ENCODE assay signal across 1 cellular context in the genomic region with DNA sequence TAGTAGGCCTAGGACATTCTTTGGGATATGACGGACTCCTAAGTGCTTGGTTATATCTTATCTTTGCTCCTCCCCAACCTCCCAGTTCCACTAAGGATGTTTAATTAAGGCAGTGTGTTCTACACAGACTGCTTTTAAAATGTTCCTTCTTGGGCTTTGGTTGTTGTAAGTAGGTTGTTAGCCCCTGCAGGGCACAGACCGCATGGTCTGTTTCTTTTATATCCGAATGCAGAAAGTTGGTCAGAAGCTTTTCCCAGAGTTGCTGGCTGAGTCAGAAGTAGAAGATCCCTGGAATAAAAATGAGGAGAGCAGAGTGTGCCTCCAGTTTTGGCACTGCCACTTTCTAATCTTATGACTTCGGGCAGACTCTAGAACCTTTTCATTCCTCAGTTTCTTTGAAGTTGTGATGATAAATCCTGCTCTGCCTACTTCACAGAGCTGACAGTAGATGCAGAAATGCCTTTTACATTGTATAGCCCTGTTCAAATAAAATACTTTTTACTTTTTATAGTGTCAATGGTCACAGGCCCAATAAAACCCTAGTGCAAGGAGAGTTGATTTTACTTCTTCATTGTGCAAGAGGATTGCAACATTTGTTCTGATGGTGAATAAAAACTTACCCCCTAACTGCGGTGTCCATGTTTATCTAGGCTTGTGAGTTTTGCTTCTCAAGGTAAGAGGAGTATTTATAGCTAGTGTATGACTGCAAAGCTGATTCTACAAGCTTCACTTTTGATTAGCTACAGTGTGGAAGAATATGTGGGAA.
A peak's percentile ranks its signal among the peaks of the same experiment; 100 is the strongest.
TF ChIP-seq lines count a peak whose summit lies in the region.

No MANE protein-coding gene starts in this region.

TF ChIP-seq in HEK293, 187 proteins besides CTCF, POLR2A, EP300 and RAD21 (continued from another document):
- TF ChIP-seq, protein P1, sequence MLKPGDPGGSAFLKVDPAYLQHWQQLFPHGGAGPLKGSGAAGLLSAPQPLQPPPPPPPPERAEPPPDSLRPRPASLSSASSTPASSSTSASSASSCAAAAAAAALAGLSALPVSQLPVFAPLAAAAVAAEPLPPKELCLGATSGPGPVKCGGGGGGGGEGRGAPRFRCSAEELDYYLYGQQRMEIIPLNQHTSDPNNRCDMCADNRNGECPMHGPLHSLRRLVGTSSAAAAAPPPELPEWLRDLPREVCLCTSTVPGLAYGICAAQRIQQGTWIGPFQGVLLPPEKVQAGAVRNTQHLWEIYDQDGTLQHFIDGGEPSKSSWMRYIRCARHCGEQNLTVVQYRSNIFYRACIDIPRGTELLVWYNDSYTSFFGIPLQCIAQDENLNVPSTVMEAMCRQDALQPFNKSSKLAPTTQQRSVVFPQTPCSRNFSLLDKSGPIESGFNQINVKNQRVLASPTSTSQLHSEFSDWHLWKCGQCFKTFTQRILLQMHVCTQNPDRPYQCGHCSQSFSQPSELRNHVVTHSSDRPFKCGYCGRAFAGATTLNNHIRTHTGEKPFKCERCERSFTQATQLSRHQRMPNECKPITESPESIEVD (tag by site-specific recombination; IDR thresholded peaks at IDR 0.05) = peak; percentile 96
- TF ChIP-seq, protein P2, sequence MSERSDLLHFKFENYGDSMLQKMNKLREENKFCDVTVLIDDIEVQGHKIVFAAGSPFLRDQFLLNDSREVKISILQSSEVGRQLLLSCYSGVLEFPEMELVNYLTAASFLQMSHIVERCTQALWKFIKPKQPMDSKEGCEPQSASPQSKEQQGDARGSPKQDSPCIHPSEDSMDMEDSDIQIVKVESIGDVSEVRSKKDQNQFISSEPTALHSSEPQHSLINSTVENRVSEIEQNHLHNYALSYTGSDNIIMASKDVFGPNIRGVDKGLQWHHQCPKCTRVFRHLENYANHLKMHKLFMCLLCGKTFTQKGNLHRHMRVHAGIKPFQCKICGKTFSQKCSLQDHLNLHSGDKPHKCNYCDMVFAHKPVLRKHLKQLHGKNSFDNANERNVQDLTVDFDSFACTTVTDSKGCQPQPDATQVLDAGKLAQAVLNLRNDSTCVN (tag by site-specific recombination; optimal IDR thresholded peaks at IDR 0.05) = no peak
- TF ChIP-seq ZNF404 (tag by site-specific recombination; IDR thresholded peaks at IDR 0.05) (no peak), ZBTB48 (tag by site-specific recombination; IDR thresholded peaks at IDR 0.05) (0 out of 2 replicates have a peak, but pooled peaks have one; percentile 16), ZNF549 (tag by site-specific recombination; IDR thresholded peaks at IDR 0.05) (no peak), ZNF19 (tag by site-specific recombination; IDR thresholded peaks at IDR 0.05; ENCODE audit: low read depth) (no peak), IKZF3 (tag by site-specific recombination; IDR thresholded peaks at IDR 0.05) (peak; percentile 65), ZNF350 (tag by site-specific recombination; IDR thresholded peaks at IDR 0.05) (no peak), HOXC10 (CRISPR knock-in tag; IDR thresholded peaks at IDR 0.05) (no peak), ZNF121 (tag by site-specific recombination; IDR thresholded peaks at IDR 0.05) (no peak), ZNF394 (tag by site-specific recombination; IDR thresholded peaks at IDR 0.05; ENCODE audit: borderline replicate concordance) (no peak), ZNF660 (tag by site-specific recombination; IDR thresholded peaks at IDR 0.05) (no peak), ZSCAN23 (tag by site-specific recombination; IDR thresholded peaks at IDR 0.05) (no peak), ZNF776 (tag by site-specific recombination; IDR thresholded peaks at IDR 0.05; ENCODE audit: borderline replicate concordance) (no peak), WT1 (tag by site-specific recombination; IDR thresholded peaks at IDR 0.05) (0 out of 2 replicates have a peak, but pooled peaks have one; percentile 19), ZBTB8A (tag by site-specific recombination; IDR thresholded peaks at IDR 0.05) (0 out of 2 replicates have a peak, but pooled peaks have one; percentile 25), KLF7 (tag by site-specific recombination; IDR thresholded peaks at IDR 0.05; ENCODE audit: borderline replicate concordance) (no peak), ZNF768 (tag by site-specific recombination; IDR thresholded peaks at IDR 0.05) (no peak), ZNF202 (tag by site-specific recombination; IDR thresholded peaks at IDR 0.05; ENCODE audit: borderline replicate concordance) (no peak), ZNF214 (tag by site-specific recombination; IDR thresholded peaks at IDR 0.05; ENCODE audit: borderline replicate concordance) (no peak), ZNF302 (tag by site-specific recombination; IDR thresholded peaks at IDR 0.05; ENCODE audit: low read depth) (0 out of 2 replicates have a peak, but pooled peaks have one; percentile 33), ZFP69B (tag by site-specific recombination; IDR thresholded peaks at IDR 0.05) (no peak), TCF7L2 (IDR thresholded peaks at IDR 0.05; ENCODE audit: borderline replicate concordance, low read depth, low read length) (no peak), YY2 (tag by site-specific recombination; IDR thresholded peaks at IDR 0.05) (no peak), ZNF785 (tag by site-specific recombination; IDR thresholded peaks at IDR 0.05) (no peak), ZNF157 (tag by site-specific recombination; IDR thresholded peaks at IDR 0.05) (no peak), GLIS1 (tag by site-specific recombination; IDR thresholded peaks at IDR 0.05) (peak; percentile 69), PRDM1 (tag by site-specific recombination; IDR thresholded peaks at IDR 0.05) (peak; percentile 64), MEIS1 (CRISPR knock-in tag; IDR thresholded peaks at IDR 0.05; ENCODE audit: borderline replicate concordance) (no peak), MZF1 (tag by site-specific recombination; IDR thresholded peaks at IDR 0.05; ENCODE audit: borderline replicate concordance) (no peak), TRIM28 (IDR thresholded peaks at IDR 0.05; ENCODE audit: borderline replicate concordance, low read length) (peak; percentile 31; the same call in 1 of the 2 replicates), KLF16 (tag by site-specific recombination; IDR thresholded peaks at IDR 0.05) (0 out of 2 replicates have a peak, but pooled peaks have one; percentile 16), ZNF610 (tag by site-specific recombination; IDR thresholded peaks at IDR 0.05; ENCODE audit: borderline replicate concordance) (peak; percentile 42; the same call in 1 of the 2 replicates), ZNF561 (tag by site-specific recombination; IDR thresholded peaks at IDR 0.05; ENCODE audit: borderline replicate concordance) (0 out of 2 replicates have a peak, but pooled peaks have one; percentile 49), ZNF530 (tag by site-specific recombination; IDR thresholded peaks at IDR 0.05; ENCODE audit: low read depth) (no peak), ZNF791 (tag by site-specific recombination; IDR thresholded peaks at IDR 0.05) (no peak), KLF10 (tag by site-specific recombination; IDR thresholded peaks at IDR 0.05) (no peak)
- TF ChIP-seq, protein P3, sequence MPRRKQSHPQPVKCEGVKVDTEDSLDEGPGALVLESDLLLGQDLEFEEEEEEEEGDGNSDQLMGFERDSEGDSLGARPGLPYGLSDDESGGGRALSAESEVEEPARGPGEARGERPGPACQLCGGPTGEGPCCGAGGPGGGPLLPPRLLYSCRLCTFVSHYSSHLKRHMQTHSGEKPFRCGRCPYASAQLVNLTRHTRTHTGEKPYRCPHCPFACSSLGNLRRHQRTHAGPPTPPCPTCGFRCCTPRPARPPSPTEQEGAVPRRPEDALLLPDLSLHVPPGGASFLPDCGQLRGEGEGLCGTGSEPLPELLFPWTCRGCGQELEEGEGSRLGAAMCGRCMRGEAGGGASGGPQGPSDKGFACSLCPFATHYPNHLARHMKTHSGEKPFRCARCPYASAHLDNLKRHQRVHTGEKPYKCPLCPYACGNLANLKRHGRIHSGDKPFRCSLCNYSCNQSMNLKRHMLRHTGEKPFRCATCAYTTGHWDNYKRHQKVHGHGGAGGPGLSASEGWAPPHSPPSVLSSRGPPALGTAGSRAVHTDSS (tag by site-specific recombination; IDR thresholded peaks at IDR 0.05) = 0 out of 2 replicates have a peak, but pooled peaks have one; percentile 16
- TF ChIP-seq, protein P4, sequence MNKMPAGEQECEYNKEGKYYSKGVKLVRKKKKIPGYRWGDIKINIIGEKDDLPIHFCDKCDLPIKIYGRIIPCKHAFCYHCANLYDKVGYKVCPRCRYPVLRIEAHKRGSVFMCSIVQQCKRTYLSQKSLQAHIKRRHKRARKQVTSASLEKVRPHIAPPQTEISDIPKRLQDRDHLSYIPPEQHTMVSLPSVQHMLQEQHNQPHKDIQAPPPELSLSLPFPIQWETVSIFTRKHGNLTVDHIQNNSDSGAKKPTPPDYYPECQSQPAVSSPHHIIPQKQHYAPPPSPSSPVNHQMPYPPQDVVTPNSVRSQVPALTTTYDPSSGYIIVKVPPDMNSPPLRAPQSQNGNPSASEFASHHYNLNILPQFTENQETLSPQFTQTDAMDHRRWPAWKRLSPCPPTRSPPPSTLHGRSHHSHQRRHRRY (tag by site-specific recombination; IDR thresholded peaks at IDR 0.05) = no peak
- TF ChIP-seq, protein P5, sequence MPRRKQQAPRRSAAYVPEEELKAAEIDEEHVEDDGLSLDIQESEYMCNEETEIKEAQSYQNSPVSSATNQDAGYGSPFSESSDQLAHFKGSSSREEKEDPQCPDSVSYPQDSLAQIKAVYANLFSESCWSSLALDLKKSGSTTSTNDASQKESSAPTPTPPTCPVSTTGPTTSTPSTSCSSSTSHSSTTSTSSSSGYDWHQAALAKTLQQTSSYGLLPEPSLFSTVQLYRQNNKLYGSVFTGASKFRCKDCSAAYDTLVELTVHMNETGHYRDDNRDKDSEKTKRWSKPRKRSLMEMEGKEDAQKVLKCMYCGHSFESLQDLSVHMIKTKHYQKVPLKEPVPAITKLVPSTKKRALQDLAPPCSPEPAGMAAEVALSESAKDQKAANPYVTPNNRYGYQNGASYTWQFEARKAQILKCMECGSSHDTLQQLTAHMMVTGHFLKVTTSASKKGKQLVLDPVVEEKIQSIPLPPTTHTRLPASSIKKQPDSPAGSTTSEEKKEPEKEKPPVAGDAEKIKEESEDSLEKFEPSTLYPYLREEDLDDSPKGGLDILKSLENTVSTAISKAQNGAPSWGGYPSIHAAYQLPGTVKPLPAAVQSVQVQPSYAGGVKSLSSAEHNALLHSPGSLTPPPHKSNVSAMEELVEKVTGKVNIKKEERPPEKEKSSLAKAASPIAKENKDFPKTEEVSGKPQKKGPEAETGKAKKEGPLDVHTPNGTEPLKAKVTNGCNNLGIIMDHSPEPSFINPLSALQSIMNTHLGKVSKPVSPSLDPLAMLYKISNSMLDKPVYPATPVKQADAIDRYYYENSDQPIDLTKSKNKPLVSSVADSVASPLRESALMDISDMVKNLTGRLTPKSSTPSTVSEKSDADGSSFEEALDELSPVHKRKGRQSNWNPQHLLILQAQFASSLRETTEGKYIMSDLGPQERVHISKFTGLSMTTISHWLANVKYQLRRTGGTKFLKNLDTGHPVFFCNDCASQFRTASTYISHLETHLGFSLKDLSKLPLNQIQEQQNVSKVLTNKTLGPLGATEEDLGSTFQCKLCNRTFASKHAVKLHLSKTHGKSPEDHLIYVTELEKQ (tag by site-specific recombination; IDR thresholded peaks at IDR 0.05; ENCODE audit: borderline replicate concordance) = no peak
- TF ChIP-seq, protein P6, sequence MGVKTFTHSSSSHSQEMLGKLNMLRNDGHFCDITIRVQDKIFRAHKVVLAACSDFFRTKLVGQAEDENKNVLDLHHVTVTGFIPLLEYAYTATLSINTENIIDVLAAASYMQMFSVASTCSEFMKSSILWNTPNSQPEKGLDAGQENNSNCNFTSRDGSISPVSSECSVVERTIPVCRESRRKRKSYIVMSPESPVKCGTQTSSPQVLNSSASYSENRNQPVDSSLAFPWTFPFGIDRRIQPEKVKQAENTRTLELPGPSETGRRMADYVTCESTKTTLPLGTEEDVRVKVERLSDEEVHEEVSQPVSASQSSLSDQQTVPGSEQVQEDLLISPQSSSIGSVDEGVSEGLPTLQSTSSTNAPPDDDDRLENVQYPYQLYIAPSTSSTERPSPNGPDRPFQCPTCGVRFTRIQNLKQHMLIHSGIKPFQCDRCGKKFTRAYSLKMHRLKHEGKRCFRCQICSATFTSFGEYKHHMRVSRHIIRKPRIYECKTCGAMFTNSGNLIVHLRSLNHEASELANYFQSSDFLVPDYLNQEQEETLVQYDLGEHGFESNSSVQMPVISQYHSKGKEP (tag by site-specific recombination; IDR thresholded peaks at IDR 0.05) = peak; percentile 4; the same call in 1 of the 2 replicates
- TF ChIP-seq, protein P7, sequence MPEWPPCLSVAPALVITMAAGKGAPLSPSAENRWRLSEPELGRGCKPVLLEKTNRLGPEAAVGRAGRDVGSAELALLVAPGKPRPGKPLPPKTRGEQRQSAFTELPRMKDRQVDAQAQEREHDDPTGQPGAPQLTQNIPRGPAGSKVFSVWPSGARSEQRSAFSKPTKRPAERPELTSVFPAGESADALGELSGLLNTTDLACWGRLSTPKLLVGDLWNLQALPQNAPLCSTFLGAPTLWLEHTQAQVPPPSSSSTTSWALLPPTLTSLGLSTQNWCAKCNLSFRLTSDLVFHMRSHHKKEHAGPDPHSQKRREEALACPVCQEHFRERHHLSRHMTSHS (tag by site-specific recombination; IDR thresholded peaks at IDR 0.05) = no peak
- TF ChIP-seq, protein P8, sequence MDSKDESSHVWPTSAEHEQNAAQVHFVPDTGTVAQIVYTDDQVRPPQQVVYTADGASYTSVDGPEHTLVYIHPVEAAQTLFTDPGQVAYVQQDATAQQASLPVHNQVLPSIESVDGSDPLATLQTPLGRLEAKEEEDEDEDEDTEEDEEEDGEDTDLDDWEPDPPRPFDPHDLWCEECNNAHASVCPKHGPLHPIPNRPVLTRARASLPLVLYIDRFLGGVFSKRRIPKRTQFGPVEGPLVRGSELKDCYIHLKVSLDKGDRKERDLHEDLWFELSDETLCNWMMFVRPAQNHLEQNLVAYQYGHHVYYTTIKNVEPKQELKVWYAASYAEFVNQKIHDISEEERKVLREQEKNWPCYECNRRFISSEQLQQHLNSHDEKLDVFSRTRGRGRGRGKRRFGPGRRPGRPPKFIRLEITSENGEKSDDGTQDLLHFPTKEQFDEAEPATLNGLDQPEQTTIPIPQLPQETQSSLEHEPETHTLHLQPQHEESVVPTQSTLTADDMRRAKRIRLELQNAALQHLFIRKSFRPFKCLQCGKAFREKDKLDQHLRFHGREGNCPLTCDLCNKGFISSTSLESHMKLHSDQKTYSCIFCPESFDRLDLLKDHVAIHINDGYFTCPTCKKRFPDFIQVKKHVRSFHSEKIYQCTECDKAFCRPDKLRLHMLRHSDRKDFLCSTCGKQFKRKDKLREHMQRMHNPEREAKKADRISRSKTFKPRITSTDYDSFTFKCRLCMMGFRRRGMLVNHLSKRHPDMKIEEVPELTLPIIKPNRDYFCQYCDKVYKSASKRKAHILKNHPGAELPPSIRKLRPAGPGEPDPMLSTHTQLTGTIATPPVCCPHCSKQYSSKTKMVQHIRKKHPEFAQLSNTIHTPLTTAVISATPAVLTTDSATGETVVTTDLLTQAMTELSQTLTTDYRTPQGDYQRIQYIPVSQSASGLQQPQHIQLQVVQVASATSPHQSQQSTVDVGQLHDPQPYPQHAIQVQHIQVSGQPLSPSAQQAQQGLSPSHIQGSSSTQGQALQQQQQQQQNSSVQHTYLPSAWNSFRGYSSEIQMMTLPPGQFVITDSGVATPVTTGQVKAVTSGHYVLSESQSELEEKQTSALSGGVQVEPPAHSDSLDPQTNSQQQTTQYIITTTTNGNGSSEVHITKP (tag by site-specific recombination; IDR thresholded peaks at IDR 0.05) = no peak
